8 cellular contexts compared by ENCODE assay signal in the genomic region with DNA sequence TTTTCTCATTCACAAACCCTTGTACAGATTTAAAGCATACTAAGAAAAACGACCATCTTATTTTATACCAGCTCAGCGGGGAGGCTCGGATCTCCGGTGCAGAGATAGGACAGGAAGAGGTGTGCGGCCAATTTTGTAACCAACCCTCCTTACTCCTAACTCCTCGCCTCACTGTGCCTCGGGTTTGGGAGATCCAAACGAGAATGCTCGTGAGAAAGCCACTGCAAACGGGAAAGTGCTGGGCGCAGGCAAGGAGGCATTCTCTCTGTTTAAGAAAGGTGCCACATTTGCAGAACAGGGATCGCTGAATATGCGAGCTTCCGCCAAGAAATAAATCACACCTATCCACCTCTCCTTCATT. TPM values are rescaled to one million over a fixed set of nuclear protein-coding genes. Genes with fewer than 3 reads are reported as not detected.
DNase-seq lines count a peak whose midpoint lies in the region; ATAC-seq, FAIRE-seq and TF ChIP-seq lines count a peak whose summit lies in the region.

No MANE protein-coding gene starts in this region.

- no peak for FAIRE-seq in HTR-8/SVneo (lab: Jason Lieb, UNC)

- H3K4me3 ChIP-seq in adrenal gland (peak overlapping the region; percentile 13 to 81 (median 68)), testis (peak overlapping the region; percentile 83 to 97)

- no peaks in the 10 kb centered on the region for H3K9me3 ChIP-seq in ES-I3 (ENCODE audit: control insufficient read depth, insufficient read depth, low read length)
- no peaks in the 10 kb centered on the region for H3K9me3 ChIP-seq in adrenal gland (replicated peaks in 1 of 3)
- no peaks in the 10 kb centered on the region for H3K9me3 ChIP-seq in testis

- intact Hi-C loops in adrenal gland (cut with DNase I) (loop anchor here in 1 of 2 donors (10.0 kb wide), 1 partner anchor 49 kb away; no protein-coding TSS in a partner anchor), testis (cut with DNase I; ENCODE audit: low total_unique reads) (no loop called here)

- no peak for ATAC-seq in HG03196 (IDR thresholded peaks at IDR 0.05; ENCODE audit: unreplicated experiment)

- 1 to 3% (median 2%) methylated on average over 14 of the region's 14 CpGs for WGBS in adrenal gland, 4 donors
- WGBS in testis, 2 donors: 2% methylated on average over 14 of the region's 14 CpGs

- peaks cover 15% of the 10 kb centered on the region; the same call in 1 of the 2 replicates for H3K36me3 ChIP-seq in ES-I3 (ENCODE audit: insufficient read depth, low read length)
- peaks cover 0 to 18% of the 10 kb centered on the region in 2 donors for H3K36me3 ChIP-seq in adrenal gland (replicated peaks in 1 of 2)
- no peaks in the 10 kb centered on the region for H3K36me3 ChIP-seq in testis (ENCODE audit: low read depth, missing control alignments)

- DNase-seq in HTR-8/SVneo (ENCODE audit: insufficient read length, low spot score): peak; percentile 1
- DNase-seq in adrenal gland: peak in 2 of 7 donors; percentile 18 to 32
- peak; percentile 28 for DNase-seq in kidney tubule cell (ENCODE audit: low spot score)
- peak; percentile 42 for DNase-seq in testis
- DNase-seq in SHP77 (lab: John Stamatoyannopoulos, UW): no peak
- no peak for DNase-seq in NK-92 (lab: John Stamatoyannopoulos, UW; ENCODE audit: unreplicated experiment)

- no peak for TF ChIP-seq CTCF in adrenal gland (IDR thresholded peaks at IDR 0.05)
- no peak for TF ChIP-seq CTCF in testis (IDR thresholded peaks at IDR 0.05)

- H3K27me3 ChIP-seq in adrenal gland (no peaks in the 10 kb centered on the region), testis (no peaks in the 10 kb centered on the region)

- peak overlapping the region; percentile 89 for H3K9ac ChIP-seq in ES-I3 (ENCODE audit: low read depth, low read length)

- peak overlapping the region in 4 of 5 donors; percentile 98 to 100 (median 98) for H3K27ac ChIP-seq in adrenal gland
- H3K27ac ChIP-seq in testis: peak overlapping the region; percentile 78 to 96

- H3K4me1 ChIP-seq in ES-I3 (ENCODE audit: insufficient read depth, low read length) (no peaks in the 10 kb centered on the region), adrenal gland (replicated peaks in 1 of 2) (peaks cover 0 to 28% of the 10 kb centered on the region in 2 donors), testis (peaks cover 9% of the 10 kb centered on the region)

- TF ChIP-seq POLR2A in adrenal gland (IDR thresholded peaks at IDR 0.05) (no peak), testis (IDR thresholded peaks at IDR 0.05) (no peak)

RNA-seq across cellular contexts. Expression of gene KDSR, which starts 1.1 kb away (rescaled TPM):
- total RNA-seq in adrenal gland (100 to 1,000 TPM in 1 of 8 donors, 10 to 100 TPM in 7; 39.8 to 102 (median 52.5) TPM), testis (10 to 100 TPM; 41.7 to 64.1 TPM)
- polyA plus RNA-seq in adrenal gland (10 to 100 TPM in 2 of 3 donors, 1 to 10 TPM in 1; 8.2 to 36.7 (median 15.1) TPM), testis (ENCODE audit: insufficient read depth, low read depth, low replicate concordance) (30.2 TPM)

RNA-seq across cellular contexts. Expression of gene BCL2, which starts 46.3 kb away (rescaled TPM):
- total RNA-seq in adrenal gland: 1 to 10 TPM in 7 of 8 donors, under 1 TPM in 1; 0.85 to 7.7 (median 4.0) TPM
- polyA plus RNA-seq in adrenal gland: 1 to 10 TPM; 1.2 to 2.9 (median 1.5) TPM
- total RNA-seq in testis: 10 to 100 TPM; 16.0 to 20.8 TPM
- 6.3 TPM for polyA plus RNA-seq in testis (ENCODE audit: insufficient read depth, low read depth, low replicate concordance)

RNA-seq across cellular contexts. Expression of gene VPS4B, which starts 56.4 kb away (rescaled TPM):
- total RNA-seq in adrenal gland: 10 to 100 TPM; 15.0 to 58.5 (median 36.1) TPM
- 10 to 100 TPM in 1 of 3 donors, 1 to 10 TPM in 2; 6.6 to 44.4 (median 9.4) TPM for polyA plus RNA-seq in adrenal gland
- 10 to 100 TPM; 25.6 to 30.9 TPM for total RNA-seq in testis
- 36.0 TPM for polyA plus RNA-seq in testis (ENCODE audit: insufficient read depth, low read depth, low replicate concordance)

Comparison
In these comparisons a context has a peak if more than half of its experiments do, and no peak if none do; other contexts are left out.
1. DNase-seq: peak in HTR-8/SVneo (single experiment), kidney tubule cell (single experiment) and testis (single experiment); none in SHP77 (0 of 2) and NK-92 (single experiment).